In genomic region chr2:8408560-8409460, GRCh38 we compare ENCODE assay signal across 8 cellular contexts.
DNase-seq lines count a peak whose midpoint lies in the region; ATAC-seq and TF ChIP-seq lines count a peak whose summit lies in the region.

No MANE protein-coding gene starts in this region.

- peak overlapping the region; percentile 84 for H3K27ac Mint-ChIP-seq in activated CD4-positive, alpha-beta T cell treated with anti-CD3 and anti-CD28 coated beads for 36 hours

- no peak overlapping the region for H3K4me3 ChIP-seq in BE2C (ENCODE audit: low read depth, low read length)

- peaks cover 10% of the 10 kb centered on the region for H3K27me3 Mint-ChIP-seq in activated CD4-positive, alpha-beta T cell treated with anti-CD3 and anti-CD28 coated beads for 36 hours

- TF ChIP-seq CTCF in BE2C (IDR thresholded peaks at IDR 0.05; ENCODE audit: low read depth, low read length) = no peak

- peaks cover 1% of the 10 kb centered on the region for H3K36me3 Mint-ChIP-seq in activated CD4-positive, alpha-beta T cell treated with anti-CD3 and anti-CD28 coated beads for 36 hours (ENCODE audit: low read depth)

- H3K27me3 ChIP-seq in BE2C = no peaks in the 10 kb centered on the region

- POLR2A ChIA-PET in activated CD4-positive, alpha-beta T cell treated with anti-CD3 and anti-CD28 coated beads for 36 hours (lab: Charles Lee) = interaction anchor here (0.5 to 2.1 kb wide), 22 partner anchors 30 to 1304 kb away, joined by 3 to 27 read pairs (median 6); partner anchors contain the start of gene ID2

- CTCF ChIA-PET in activated CD4-positive, alpha-beta T cell treated with anti-CD3 and anti-CD28 coated beads for 36 hours (lab: Charles Lee) = interaction anchor here (0.5 to 1.5 kb wide), 7 partner anchors 8 to 980 kb away, joined by 3 to 7 read pairs (median 4); no protein-coding TSS in a partner anchor

- peak; percentile 88 for DNase-seq in activated CD4-positive, alpha-beta T cell treated with anti-CD3 and anti-CD28 coated beads for 36 hours
- peak; percentile 68 to 81 (median 74) for DNase-seq in stimulated activated CD4-positive, alpha-beta T cell treated with anti-CD3 and anti-CD28 coated beads, Interleukin-12 subunit alpha, Interleukin-12 subunit beta, amount 100 ng/mL, for 48 hours (ENCODE audit: low read depth in 2 of 3, low spot score in 1 of 3)
- DNase-seq in putamen (ENCODE audit: low spot score) (no peak), BE2C (no peak), anterior cingulate cortex (lab: John Stamatoyannopoulos, UW) (no peak), DMS153 treated with DMSO at 0.1 percent for 48 hours (lab: John Stamatoyannopoulos, UW; ENCODE audit: unreplicated experiment) (no peak)

- no peaks in the 10 kb centered on the region for H3K9me3 ChIP-seq in BE2C

- peaks cover 33% of the 10 kb centered on the region for H3K4me1 Mint-ChIP-seq in activated CD4-positive, alpha-beta T cell treated with anti-CD3 and anti-CD28 coated beads for 36 hours

- ATAC-seq in GM18870 (IDR thresholded peaks at IDR 0.05; ENCODE audit: unreplicated experiment) = peak; percentile 93
- ATAC-seq in HG02938 (IDR thresholded peaks at IDR 0.05; ENCODE audit: unreplicated experiment) = peak; percentile 87
- ATAC-seq in activated CD4-positive, alpha-beta T cell treated with anti-CD3 and anti-CD28 coated beads for 36 hours = peak; percentile 97

- peak overlapping the region; percentile 28 for H3K4me3 Mint-ChIP-seq in activated CD4-positive, alpha-beta T cell treated with anti-CD3 and anti-CD28 coated beads for 36 hours

- intact Hi-C loops in activated CD4-positive, alpha-beta T cell treated with anti-CD3 and anti-CD28 coated beads for 36 hours (cut with DNase I, micrococcal nuclease) = loop anchor here (1.0 to 10.0 kb wide), 21 partner anchors 30 to 974 kb away; no protein-coding TSS in a partner anchor

- H3K4me1 ChIP-seq in BE2C = 0 out of 2 replicates have a peak, but pooled peaks cover 3% of the 10 kb centered on the region

- no peaks in the 10 kb centered on the region for H3K36me3 ChIP-seq in BE2C

- no peaks in the 10 kb centered on the region for H3K9me3 Mint-ChIP-seq in activated CD4-positive, alpha-beta T cell treated with anti-CD3 and anti-CD28 coated beads for 36 hours (ENCODE audit: low read depth)

Comparison
In these comparisons a context has a peak if more than half of its experiments do, and no peak if none do; other contexts are left out.
1. DNase-seq: peak in activated CD4-positive, alpha-beta T cell treated with anti-CD3 and anti-CD28 coated beads for 36 hours (single experiment) and stimulated activated CD4-positive, alpha-beta T cell treated with anti-CD3 and anti-CD28 coated beads, Interleukin-12 subunit alpha, Interleukin-12 subunit beta, amount 100 ng/mL, for 48 hours (3 of 3); none in putamen (single experiment), BE2C (single experiment), anterior cingulate cortex (0 of 58) and DMS153 treated with DMSO at 0.1 percent for 48 hours (single experiment).
2. Peak in every context shown above with its lines, with median percentiles within 50 percentile points of each other: ATAC-seq.